9 cellular contexts compared by ENCODE assay signal in genomic region chr6:21595265-21595950, GRCh38. TPM values are rescaled to one million over a fixed set of nuclear protein-coding genes. Genes with fewer than 3 reads are reported as not detected.
DNase-seq lines count a peak whose midpoint lies in the region; ATAC-seq, FAIRE-seq and TF ChIP-seq lines count a peak whose summit lies in the region.
"Had no signal": no experiment of that assay in that cellular context is flagged by ENCODE, and none has a peak within 500 bp of the region (broad histone marks: within the 10 kb centered on the region; RNA-seq: fewer than 3 reads in every experiment).

No MANE protein-coding gene starts in this region.

- no TSS peak for BruUV-seq in OCI-LY7 (replicated peaks; lab: Mats Ljungman, UMichigan)

- peak overlapping the region; percentile 67 for H3K27ac ChIP-seq in OCI-LY7 (ENCODE audit: low read depth, low read length, poor library complexity, severe bottlenecking)

- TF ChIP-seq CTCF in OCI-LY7 (conservative IDR thresholded peaks at IDR 0.05; ENCODE audit: low read length) (no peak), bronchial epithelial cell (IDR thresholded peaks at IDR 0.05; ENCODE audit: insufficient read depth, low read length, severe bottlenecking) (peak; percentile 50)

- H3K36me3 ChIP-seq in OCI-LY7 (ENCODE audit: insufficient read depth, low read length) (peaks cover 53% of the 10 kb centered on the region), bronchial epithelial cell (ENCODE audit: control insufficient read depth, insufficient read depth, low read length) (no peaks in the 10 kb centered on the region)

- H2AFZ ChIP-seq in OCI-LY7 (ENCODE audit: low read length) = no peak overlapping the region

- CTCF ChIA-PET in HEK293T (lab: Yijun Ruan, JAX) (interaction anchor here (1.0 kb wide), 1 partner anchor 361 kb away, joined by 3 read pairs; no protein-coding TSS in a partner anchor), OCI-LY7 (lab: Charles Lee; ENCODE audit: unreplicated experiment) (no interaction called here)

- H3K79me2 ChIP-seq in OCI-LY7 (ENCODE audit: insufficient read depth, low read depth, low read length) = peaks cover 66% of the 10 kb centered on the region

- H3K4me3 ChIP-seq in OCI-LY7 (ENCODE audit: low read depth, low read length, poor library complexity, severe bottlenecking) (peak overlapping the region; percentile 94), bronchial epithelial cell (ENCODE audit: low read depth, low read length) (peak overlapping the region; percentile 98)

- intact Hi-C loops in OCI-LY7 (cut with micrococcal nuclease; ENCODE audit: unreplicated experiment) = no loop called here

- H3K4me2 ChIP-seq in OCI-LY7 (ENCODE audit: low read length) = peak overlapping the region; percentile 81

- H3K27me3 ChIP-seq in bronchial epithelial cell (ENCODE audit: control insufficient read depth, insufficient read depth, low read length) = no peaks in the 10 kb centered on the region

- no peak for FAIRE-seq in bronchial epithelial cell (lab: Jason Lieb, UNC)
- FAIRE-seq: endometrium had no signal

- ATAC-seq in left lobe of liver (peak; percentile 4), HG03378 (IDR thresholded peaks at IDR 0.05; ENCODE audit: unreplicated experiment) (no peak)
- no peak for ATAC-seq in stimulated activated naive CD8-positive, alpha-beta T cell treated with anti-CD3 and anti-CD28 coated beads, Interleukin-15, Interleukin-2, amounts not matched to agents 100 U/mL and 50 U/mL, for 24 hours

- H3K4me1 ChIP-seq in OCI-LY7 (ENCODE audit: insufficient read depth, low read length, poor library complexity, severe bottlenecking) = peaks cover 40% of the 10 kb centered on the region

- POLR2A ChIA-PET in HEK293T (lab: Yijun Ruan, JAX) = interaction anchor here (0.5 to 4.6 kb wide), 15 partner anchors 8 to 598 kb away, joined by 3 to 38 read pairs (median 5); no protein-coding TSS in a partner anchor
- POLR2A ChIA-PET in OCI-LY7 (lab: Charles Lee) = interaction anchor here (0.7 to 3.3 kb wide), 5 partner anchors 9 to 1176 kb away, joined by 3 to 41 read pairs (median 18); no protein-coding TSS in a partner anchor

- DNase-seq in NCI-H2029 (lab: John Stamatoyannopoulos, UW) (peak; percentile 53), NCI-H2029 treated with DMSO at 0.1 percent for 48 hours (lab: John Stamatoyannopoulos, UW) (no peak), HEK293T (ENCODE audit: extremely low spot score) (peak; percentile 16), OCI-LY7 (ENCODE audit: low spot score) (peak; percentile 38), bronchial epithelial cell (ENCODE audit: low read depth) (no peak), left lobe of liver (ENCODE audit: low spot score) (peak; percentile 53)
- peak; percentile 17 for DNase-seq in stimulated activated naive CD8-positive, alpha-beta T cell treated with anti-CD3 and anti-CD28 coated beads, Interleukin-15, Interleukin-2, amounts not matched to agents 100 U/mL and 50 U/mL, for 24 hours

- H3K9me3 ChIP-seq in OCI-LY7 (ENCODE audit: low read length) = no peaks in the 10 kb centered on the region

- H4K20me1 ChIP-seq in OCI-LY7 (ENCODE audit: insufficient read depth, low read length) = peaks cover 16% of the 10 kb centered on the region; the same call in 1 of the 2 replicates

- no peaks in the 10 kb centered on the region for H3K9me2 ChIP-seq in OCI-LY7 (ENCODE audit: insufficient read depth, low read length)

TF ChIP-seq in HEK293T, 16 proteins besides CTCF, POLR2A, EP300 and RAD21:
- TF ChIP-seq BHLHE40 (IDR thresholded peaks at IDR 0.05; ENCODE audit: borderline replicate concordance) = no peak
- TF ChIP-seq FOXK2 (IDR thresholded peaks at IDR 0.05) = no peak
- no peak for TF ChIP-seq SUZ12 (IDR thresholded peaks at IDR 0.05)
- no peak for TF ChIP-seq NFRKB (IDR thresholded peaks at IDR 0.05)
- no peak for TF ChIP-seq FOXM1 (IDR thresholded peaks at IDR 0.05; ENCODE audit: borderline replicate concordance)
- no peak for TF ChIP-seq FOXA1 (IDR thresholded peaks at IDR 0.05)
- no peak for TF ChIP-seq TARDBP (IDR thresholded peaks at IDR 0.05)
- TF ChIP-seq LEF1 (IDR thresholded peaks at IDR 0.05; ENCODE audit: borderline replicate concordance) = peak; percentile 62; the same call in 1 of the 2 replicates
- no peak for TF ChIP-seq ARNT (IDR thresholded peaks at IDR 0.05)
- TF ChIP-seq CTBP1 (IDR thresholded peaks at IDR 0.05; ENCODE audit: borderline replicate concordance) = no peak
- peak; percentile 43; the same call in 1 of the 2 replicates for TF ChIP-seq L3MBTL2 (conservative IDR thresholded peaks at IDR 0.05)
- no peak for TF ChIP-seq SP1 (IDR thresholded peaks at IDR 0.05)

RNA-seq across cellular contexts. Expression of gene SOX4, which starts 1.9 kb away (rescaled TPM):
- total RNA-seq in OCI-LY7 (2014; rRNA removed; shearing (Covaris generic)) = 55.2 and 55.3 TPM in 2 replicates
- total RNA-seq in OCI-LY7 (2022) (58.1 and 78.1 TPM in 2 replicates), bronchial epithelial cell (20.9 and 36.6 TPM in 2 replicates), left lobe of liver (1.7 TPM)

Comparison
In these comparisons a context has a peak if more than half of its experiments do, and no peak if none do; other contexts are left out.
1. DNase-seq: peak in NCI-H2029 (single experiment), HEK293T (single experiment), OCI-LY7 (single experiment), left lobe of liver (single experiment) and stimulated activated naive CD8-positive, alpha-beta T cell treated with anti-CD3 and anti-CD28 coated beads, Interleukin-15, Interleukin-2, amounts not matched to agents 100 U/mL and 50 U/mL, for 24 hours (single experiment); none in NCI-H2029 treated with DMSO at 0.1 percent for 48 hours (single experiment) and bronchial epithelial cell (single experiment).